Comparison of ENCODE assay signal across 8 cellular contexts in the genomic region with DNA sequence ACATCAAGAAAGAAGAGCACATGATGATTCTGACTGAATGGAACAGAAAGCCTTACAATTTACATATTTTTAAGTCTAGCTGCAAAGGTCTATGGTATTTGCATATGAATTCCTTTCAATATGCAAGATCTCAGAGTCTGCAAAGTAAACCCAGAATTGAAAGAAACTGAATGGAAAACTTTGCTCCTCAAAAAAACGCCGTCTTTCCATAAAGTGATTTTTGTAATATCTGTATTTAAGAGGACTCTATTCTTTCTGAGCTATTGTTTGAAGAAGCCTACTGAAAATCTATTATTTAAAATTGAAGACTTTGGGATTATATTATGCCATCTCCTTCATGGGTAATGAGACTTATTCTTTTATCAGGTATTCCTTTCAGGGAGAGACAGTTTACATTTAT.
"Had no signal": no experiment of that assay in that cellular context is flagged by ENCODE, and none has a peak within 500 bp of the region (broad histone marks: within the 10 kb centered on the region; RNA-seq: fewer than 3 reads in every experiment).

No MANE protein-coding gene starts in this region.

- H3K27ac ChIP-seq: HL-60 had no signal

- H3K36me3 ChIP-seq: HAP-1 had no signal

- H3K4me3 ChIP-seq: HAP-1, K562 had no signal

- H3K9me3 ChIP-seq: HAP-1 had no signal

- DNase-seq: GOT3, H7, HFFc6, IMR-90, KG1 had no signal
